ENCODE assay signal across 27 cellular contexts in the genomic region with DNA sequence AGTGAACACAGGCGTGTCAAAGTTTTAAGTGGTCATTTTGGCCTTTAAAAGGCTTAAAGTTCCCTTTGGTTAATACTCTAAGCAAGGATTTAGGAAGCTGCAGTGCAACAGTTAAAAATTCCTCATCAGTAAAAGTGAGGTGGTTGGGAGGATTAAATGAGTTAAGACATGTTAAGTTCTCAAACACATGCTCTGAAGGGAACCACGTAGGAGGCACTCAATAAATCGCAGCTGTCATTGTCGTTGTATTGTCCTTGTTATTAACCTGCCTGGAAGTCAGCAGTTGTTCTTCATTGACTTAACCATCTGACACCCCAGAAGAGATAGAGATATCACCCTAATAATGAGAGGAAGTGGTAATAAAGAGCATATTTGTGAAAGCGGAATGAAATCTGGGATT.
"Had no signal": no experiment of that assay in that cellular context is flagged by ENCODE, and none has a peak within 500 bp of the region (broad histone marks: within the 10 kb centered on the region; RNA-seq: fewer than 3 reads in every experiment).

No MANE protein-coding gene starts in this region.

- H3K27ac ChIP-seq: coronary artery, esophagus squamous epithelium, lower lobe of right lung, neural progenitor cell, parathyroid adenoma, sigmoid colon, skin epidermis, suprapubic skin, transverse colon, upper lobe of right lung, uterus had no signal

- H3K79me2 ChIP-seq: parathyroid adenoma had no signal

- H3K9me3 ChIP-seq: esophagus squamous epithelium, lower lobe of right lung, mucosa of descending colon, sigmoid colon, suprapubic skin, transverse colon, upper lobe of right lung, uterus had no signal

- H2AFZ ChIP-seq: neural progenitor cell, parathyroid adenoma had no signal

- H3K27me3 ChIP-seq: esophagus squamous epithelium, neural progenitor cell, sigmoid colon, suprapubic skin, transverse colon, upper lobe of right lung, uterus had no signal

- H3K9ac ChIP-seq: neural progenitor cell, parathyroid adenoma had no signal

- H3K4me1 ChIP-seq: esophagus squamous epithelium, lower lobe of right lung, parathyroid adenoma, suprapubic skin, transverse colon, uterus had no signal

- ATAC-seq: effector memory CD8-positive, alpha-beta T cell; left colon; left ventricle myocardium superior; lower lobe of right lung; mucosa of descending colon; naive thymus-derived CD4-positive, alpha-beta T cell; right cardiac atrium; stimulated activated naive CD8-positive, alpha-beta T cell treated with anti-CD3 and anti-CD28 coated beads, Interleukin-15, amount 100 ng/mL, for 72 hours; upper lobe of right lung had no signal

- H3K4me2 ChIP-seq: neural progenitor cell had no signal

- H3K4me3 ChIP-seq: coronary artery, esophagus squamous epithelium, lower lobe of right lung, mucosa of descending colon, neural progenitor cell, sigmoid colon, skin epidermis, suprapubic skin, transverse colon, upper lobe of right lung, uterus had no signal

- DNase-seq: dermis blood vessel endothelial cell; effector memory CD8-positive, alpha-beta T cell; erythroblast; esophagus squamous epithelium; hypothalamus; immature natural killer cell; islet precursor cell; kidney glomerular epithelial cell; left colon; left ventricle myocardium superior; lower lobe of right lung; mucosa of descending colon; naive thymus-derived CD4-positive, alpha-beta T cell; right cardiac atrium; sigmoid colon; stimulated activated CD4-positive, alpha-beta T cell treated with anti-CD3 and anti-CD28 coated beads, Interleukin-15, amount 100 ng/mL, for 24 hours; stimulated activated CD4-positive, alpha-beta T cell treated with anti-CD3 and anti-CD28 coated beads, Interleukin-2, amount 100 ng/mL, for 48 hours; stimulated activated naive CD4-positive, alpha-beta T cell; stimulated activated naive CD8-positive, alpha-beta T cell treated with anti-CD3 and anti-CD28 coated beads, Interleukin-15, amount 100 ng/mL, for 72 hours; transverse colon; upper lobe of right lung; uterus had no signal

- H3K36me3 ChIP-seq: neural progenitor cell, transverse colon, uterus had no signal
